20 cellular contexts compared by ENCODE assay signal in the genomic region with DNA sequence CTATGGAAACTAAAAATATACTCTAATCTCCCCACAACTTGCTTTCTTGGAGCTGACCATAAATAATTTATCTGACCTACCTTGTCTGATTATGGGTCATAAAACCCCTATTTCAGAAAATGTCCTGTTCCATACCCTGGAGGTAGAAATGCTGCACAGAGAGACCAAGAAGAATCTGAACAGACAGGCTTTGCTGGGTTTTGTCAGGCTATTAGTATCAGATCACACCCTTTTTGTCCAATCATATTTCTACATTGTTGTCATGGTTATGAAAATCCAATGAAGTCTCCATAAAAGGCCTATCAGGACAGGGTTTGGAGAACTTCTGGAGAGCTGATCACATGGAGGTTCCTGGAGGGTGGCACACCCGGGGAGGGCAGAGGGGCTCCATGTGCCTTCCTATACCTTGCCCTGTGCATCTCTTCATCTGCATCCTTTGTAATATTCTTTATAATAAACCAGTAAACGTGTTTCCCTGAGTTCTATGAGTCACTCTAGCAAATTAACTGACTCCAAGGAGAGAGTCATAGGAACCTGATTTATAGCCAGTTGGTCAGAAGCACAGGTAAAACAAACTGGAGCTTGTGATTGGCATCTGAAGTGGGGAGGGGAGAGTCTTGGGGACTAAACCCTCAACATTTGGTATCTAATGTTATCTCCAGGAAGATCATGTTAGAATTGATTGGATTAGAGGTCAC. TPM values are rescaled to one million over a fixed set of nuclear protein-coding genes. Genes with fewer than 3 reads are reported as not detected.
DNase-seq lines count a peak whose midpoint lies in the region; ATAC-seq and TF ChIP-seq lines count a peak whose summit lies in the region.
"Had no signal": no experiment of that assay in that cellular context is flagged by ENCODE, and none has a peak within 500 bp of the region (broad histone marks: within the 10 kb centered on the region; RNA-seq: fewer than 3 reads in every experiment).

No MANE protein-coding gene starts in this region.

- H3K4me1 ChIP-seq in breast epithelium (no peaks in the 10 kb centered on the region), foreskin keratinocyte (peaks cover 11% of the 10 kb centered on the region)
- H3K4me1 ChIP-seq: HAP-1 had no signal

- no peaks in the 10 kb centered on the region for H3K27me3 ChIP-seq in breast epithelium
- no peaks in the 10 kb centered on the region for H3K27me3 ChIP-seq in foreskin keratinocyte

- H3K9me3 ChIP-seq in breast epithelium: no peaks in the 10 kb centered on the region
- H3K9me3 ChIP-seq: HAP-1 had no signal

- intact Hi-C loops in MCF 10A (cut with micrococcal nuclease): no loop called here
- intact Hi-C loops in breast epithelium (cut with DNase I; ENCODE audit: low total_unique reads): no loop called here

- H3K27ac Mint-ChIP-seq in MCF 10A (ENCODE audit: low read depth, unreplicated experiment): peak overlapping the region; percentile 17
- H3K27ac Mint-ChIP-seq in stimulated activated effector memory CD8-positive, alpha-beta T cell treated with anti-CD3 and anti-CD28 coated beads, Interleukin-12 subunit alpha, Interleukin-12 subunit beta, amount 100 ng/mL, for 72 hours: peak overlapping the region; percentile 35

- in situ Hi-C loops in GM13976 (cut with MboI; ENCODE audit: low sequenced_read_pairs, unreplicated experiment): no loop called here

- no peaks in the 10 kb centered on the region for H3K36me3 ChIP-seq in breast epithelium

- TF ChIP-seq POLR2A in breast epithelium (IDR thresholded peaks at IDR 0.05): no peak

- POLR2A ChIA-PET in MCF 10A (lab: Yijun Ruan, JAX) (interaction anchor here (0.7 kb wide), 1 partner anchor 13 kb away, joined by 3 read pairs; no protein-coding TSS in a partner anchor), RWPE1 (lab: Yijun Ruan, JAX; ENCODE audit: low non-redundant PET) (no interaction called here)

- no peaks in the 10 kb centered on the region for H3K27me3 Mint-ChIP-seq in MCF 10A (ENCODE audit: insufficient read depth, unreplicated experiment)

- CTCF ChIA-PET in MCF 10A (lab: Yijun Ruan, JAX) (no interaction called here), RWPE1 (lab: Yijun Ruan, JAX) (no interaction called here)

- peak; percentile 90 for ATAC-seq in foreskin keratinocyte
- no peak for ATAC-seq in stimulated activated effector memory CD8-positive, alpha-beta T cell treated with anti-CD3 and anti-CD28 coated beads, Interleukin-12 subunit alpha, Interleukin-12 subunit beta, amount 100 ng/mL, for 72 hours
- no peak for ATAC-seq in HG03280 (IDR thresholded peaks at IDR 0.05; ENCODE audit: unreplicated experiment)
- no peak for ATAC-seq in GM21381 (IDR thresholded peaks at IDR 0.05; ENCODE audit: unreplicated experiment)
- ATAC-seq: Panc1, SK-N-SH treated with all-trans-retinoic acid at 6 μM for 48 hours had no signal

- H3K27ac ChIP-seq in breast epithelium (no peak overlapping the region), RWPE1 (no peak overlapping the region), foreskin keratinocyte (no peak overlapping the region)

- H3K4me3 Mint-ChIP-seq in MCF 10A (ENCODE audit: unreplicated experiment): no peak overlapping the region
- H3K4me3 Mint-ChIP-seq in stimulated activated effector memory CD8-positive, alpha-beta T cell treated with anti-CD3 and anti-CD28 coated beads, Interleukin-12 subunit alpha, Interleukin-12 subunit beta, amount 100 ng/mL, for 72 hours: no peak overlapping the region
- H3K4me3 Mint-ChIP-seq: CD14-positive monocyte had no signal

- BruUV-seq in MCF 10A (replicated peaks; lab: Mats Ljungman, UMichigan): no TSS peak

- no peaks in the 10 kb centered on the region for H3K9me3 Mint-ChIP-seq in MCF 10A (ENCODE audit: unreplicated experiment)
- H3K9me3 Mint-ChIP-seq in stimulated activated effector memory CD8-positive, alpha-beta T cell treated with anti-CD3 and anti-CD28 coated beads, Interleukin-12 subunit alpha, Interleukin-12 subunit beta, amount 100 ng/mL, for 72 hours: no peaks in the 10 kb centered on the region
- H3K9me3 Mint-ChIP-seq: CD14-positive monocyte had no signal

- DNase-seq in MCF 10A (ENCODE audit: unreplicated experiment): no peak
- no peak for DNase-seq in breast epithelium (ENCODE audit: low spot score in 2 of 2)
- peak; percentile 1 for DNase-seq in RWPE1 (ENCODE audit: low spot score)
- peak; percentile 34 to 79 for DNase-seq in foreskin keratinocyte
- DNase-seq in stimulated activated effector memory CD8-positive, alpha-beta T cell treated with anti-CD3 and anti-CD28 coated beads, Interleukin-12 subunit alpha, Interleukin-12 subunit beta, amount 100 ng/mL, for 72 hours (ENCODE audit: low spot score in 2 of 2): no peak
- no peak for DNase-seq in GM13976 (ENCODE audit: low spot score)
- DNase-seq: ACHN, AML-193, COR-L47, DMS153, NCI-H1417 treated with DMSO at 0.1 percent for 48 hours, NCI-H2029 treated with DMSO at 0.1 percent for 48 hours, NCI-H748 treated with DMSO at 0.1 percent for 48 hours, Right ventricle myocardium superior had no signal

- peaks cover 27% of the 10 kb centered on the region for H3K36me3 Mint-ChIP-seq in MCF 10A (ENCODE audit: insufficient read depth, unreplicated experiment)
- H3K36me3 Mint-ChIP-seq in stimulated activated effector memory CD8-positive, alpha-beta T cell treated with anti-CD3 and anti-CD28 coated beads, Interleukin-12 subunit alpha, Interleukin-12 subunit beta, amount 100 ng/mL, for 72 hours: peaks cover 88% of the 10 kb centered on the region

- TF ChIP-seq CTCF in MCF 10A (IDR thresholded peaks at IDR 0.05; ENCODE audit: unreplicated experiment) (no peak), breast epithelium (IDR thresholded peaks at IDR 0.05) (no peak), RWPE1 (conservative IDR thresholded peaks at IDR 0.05; ENCODE audit: low read depth) (no peak), foreskin keratinocyte (conservative IDR thresholded peaks at IDR 0.05) (no peak), GM13976 (IDR thresholded peaks at IDR 0.05; ENCODE audit: borderline replicate concordance, control extremely low read depth, extremely low read depth, insufficient read depth, missing control alignments) (no peak)

- H3K4me3 ChIP-seq in breast epithelium: no peak overlapping the region
- H3K4me3 ChIP-seq: HAP-1 had no signal

- no peaks in the 10 kb centered on the region for H3K4me1 Mint-ChIP-seq in MCF 10A (ENCODE audit: insufficient read depth, unreplicated experiment)
- H3K4me1 Mint-ChIP-seq in stimulated activated effector memory CD8-positive, alpha-beta T cell treated with anti-CD3 and anti-CD28 coated beads, Interleukin-12 subunit alpha, Interleukin-12 subunit beta, amount 100 ng/mL, for 72 hours: peaks cover 9% of the 10 kb centered on the region

RNA-seq across cellular contexts. Expression of a gene that starts 58.1 kb away (rescaled TPM):
- total RNA-seq in MCF 10A (2022) (36.6 and 45.4 TPM in 2 replicates), breast epithelium (10 to 100 TPM; 29.8 to 53.3 (median 41.0) TPM), foreskin keratinocyte (19.5 and 20.1 TPM in 2 replicates)
- 13.6 and 14.8 TPM in 2 replicates for polyA plus RNA-seq in foreskin keratinocyte

Comparison
In these comparisons a context has a peak if more than half of its experiments do, and no peak if none do; other contexts are left out.
1. DNase-seq: peak in RWPE1 (single experiment) and foreskin keratinocyte (2 of 2); none in MCF 10A (single experiment), breast epithelium (0 of 2), stimulated activated effector memory CD8-positive, alpha-beta T cell treated with anti-CD3 and anti-CD28 coated beads, Interleukin-12 subunit alpha, Interleukin-12 subunit beta, amount 100 ng/mL, for 72 hours (0 of 2) and GM13976 (single experiment).